2 cellular contexts compared by ENCODE assay signal in the genomic region with DNA sequence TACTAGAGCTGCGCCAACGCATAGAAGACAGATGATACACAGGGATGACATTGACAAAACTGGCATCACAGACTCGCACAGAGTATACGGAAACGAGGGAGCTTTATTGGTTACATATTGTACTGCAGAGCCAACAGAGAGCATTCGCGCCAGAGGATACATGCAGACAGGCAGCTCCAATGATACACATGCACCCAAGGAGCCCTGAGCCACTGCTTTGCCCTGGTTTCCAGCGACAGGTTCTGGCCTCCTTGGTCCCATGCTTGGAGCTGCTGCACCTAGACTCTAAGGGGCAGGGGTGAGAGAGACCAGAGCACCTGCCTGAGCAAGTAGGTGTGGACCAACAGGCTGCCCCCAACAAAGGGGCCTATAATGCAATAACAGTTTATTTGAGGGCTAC.
TF ChIP-seq lines count a peak whose summit lies in the region.

No MANE protein-coding gene starts in this region.

TF ChIP-seq in K562, 482 proteins besides CTCF, POLR2A, EP300 and RAD21 (continued from another document):
- TF ChIP-seq UBTF (IDR thresholded peaks at IDR 0.05; ENCODE audit: borderline replicate concordance in 1 of 2, low read depth in 2 of 2, low read length in 2 of 2) (no peak), POLR2AphosphoS2 (IDR thresholded peaks at IDR 0.05; ENCODE audit: low read length) (peak; percentile 65; the same call in 1 of the 2 replicates)

TF ChIP-seq in neural cell, 6 proteins besides CTCF, POLR2A, EP300 and RAD21 (continued from another document):
- TF ChIP-seq, protein P1, sequence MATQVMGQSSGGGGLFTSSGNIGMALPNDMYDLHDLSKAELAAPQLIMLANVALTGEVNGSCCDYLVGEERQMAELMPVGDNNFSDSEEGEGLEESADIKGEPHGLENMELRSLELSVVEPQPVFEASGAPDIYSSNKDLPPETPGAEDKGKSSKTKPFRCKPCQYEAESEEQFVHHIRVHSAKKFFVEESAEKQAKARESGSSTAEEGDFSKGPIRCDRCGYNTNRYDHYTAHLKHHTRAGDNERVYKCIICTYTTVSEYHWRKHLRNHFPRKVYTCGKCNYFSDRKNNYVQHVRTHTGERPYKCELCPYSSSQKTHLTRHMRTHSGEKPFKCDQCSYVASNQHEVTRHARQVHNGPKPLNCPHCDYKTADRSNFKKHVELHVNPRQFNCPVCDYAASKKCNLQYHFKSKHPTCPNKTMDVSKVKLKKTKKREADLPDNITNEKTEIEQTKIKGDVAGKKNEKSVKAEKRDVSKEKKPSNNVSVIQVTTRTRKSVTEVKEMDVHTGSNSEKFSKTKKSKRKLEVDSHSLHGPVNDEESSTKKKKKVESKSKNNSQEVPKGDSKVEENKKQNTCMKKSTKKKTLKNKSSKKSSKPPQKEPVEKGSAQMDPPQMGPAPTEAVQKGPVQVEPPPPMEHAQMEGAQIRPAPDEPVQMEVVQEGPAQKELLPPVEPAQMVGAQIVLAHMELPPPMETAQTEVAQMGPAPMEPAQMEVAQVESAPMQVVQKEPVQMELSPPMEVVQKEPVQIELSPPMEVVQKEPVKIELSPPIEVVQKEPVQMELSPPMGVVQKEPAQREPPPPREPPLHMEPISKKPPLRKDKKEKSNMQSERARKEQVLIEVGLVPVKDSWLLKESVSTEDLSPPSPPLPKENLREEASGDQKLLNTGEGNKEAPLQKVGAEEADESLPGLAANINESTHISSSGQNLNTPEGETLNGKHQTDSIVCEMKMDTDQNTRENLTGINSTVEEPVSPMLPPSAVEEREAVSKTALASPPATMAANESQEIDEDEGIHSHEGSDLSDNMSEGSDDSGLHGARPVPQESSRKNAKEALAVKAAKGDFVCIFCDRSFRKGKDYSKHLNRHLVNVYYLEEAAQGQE (IDR thresholded peaks at IDR 0.05; ENCODE audit: borderline replicate concordance): no peak
- TF ChIP-seq POLR2AphosphoS5 (IDR thresholded peaks at IDR 0.05): no peak
